In genomic region chr9:105522618-105523385, GRCh38 we compare ENCODE assay signal across 7 cellular contexts. TPM values are rescaled to one million over a fixed set of nuclear protein-coding genes. Genes with fewer than 3 reads are reported as not detected.
DNase-seq lines count a peak whose midpoint lies in the region; ATAC-seq, FAIRE-seq and TF ChIP-seq lines count a peak whose summit lies in the region.
"Not testable (repeated sequence)": the region's sequence is repeated elsewhere in the genome, so short reads cannot be mapped to it uniquely, and the experiment has no call there.

No MANE protein-coding gene starts in this region.

- H3K27me3 ChIP-seq in GM12878 (replicated peaks in 1 of 2; ENCODE audit: control insufficient read depth in 2 of 2, insufficient read depth in 2 of 2, low read length in 1 of 2), result not testable (repeated sequence)

- not testable (repeated sequence) for TF ChIP-seq POLR2A in GM12878 (IDR thresholded peaks at IDR 0.05; ENCODE audit: low read depth, low read length)

- in situ Hi-C loops in GM12878 (cut with MboI), result not testable (repeated sequence)

- not testable (repeated sequence) for H3K4me2 ChIP-seq in GM12878 (ENCODE audit: control insufficient read depth, insufficient read depth)

- not testable (repeated sequence) for TF ChIP-seq CTCF in GM12878 (IDR thresholded peaks at IDR 0.05 in 2 of 3, conservative IDR thresholded peaks at IDR 0.05 in 1 of 3; ENCODE audit: control insufficient read depth in 2 of 3, extremely low read depth in 1 of 3, insufficient read depth in 1 of 3, low read depth in 3 of 3, low read length in 3 of 3)

- not testable (repeated sequence) for H3K79me2 ChIP-seq in GM12878 (ENCODE audit: control insufficient read depth, insufficient read depth, low read length)

- not testable (repeated sequence) for H3K9ac ChIP-seq in GM12878 (ENCODE audit: control insufficient read depth, insufficient read depth, low read length)

- H3K4me3 ChIP-seq in GM12878, result not testable (repeated sequence)

- peak overlapping the region; percentile 1; the same call in 1 of the 2 replicates for H3K27ac ChIP-seq in GM12878 (ENCODE audit: control insufficient read depth, insufficient read depth)

- not testable (repeated sequence) for H2AFZ ChIP-seq in GM12878 (ENCODE audit: control insufficient read depth, low read depth, low read length)

- BruUV-seq in GM12878 (replicated peaks; lab: Mats Ljungman, UMichigan), result TSS peak; percentile 34

- H3K9me3 ChIP-seq in GM12878 (replicated peaks; ENCODE audit: control insufficient read depth, insufficient read depth, low read length), result not testable (repeated sequence)

- peak; percentile 73 for ATAC-seq in GM18520 (IDR thresholded peaks at IDR 0.05; ENCODE audit: unreplicated experiment)
- peak; percentile 88 for ATAC-seq in GM19395 (IDR thresholded peaks at IDR 0.05; ENCODE audit: unreplicated experiment)
- ATAC-seq in GM21619 (IDR thresholded peaks at IDR 0.05; ENCODE audit: unreplicated experiment), result peak; percentile 88
- ATAC-seq in HG02870 (IDR thresholded peaks at IDR 0.05; ENCODE audit: unreplicated experiment), result peak; percentile 98
- ATAC-seq in HG03108 (IDR thresholded peaks at IDR 0.05; ENCODE audit: unreplicated experiment), result peak; percentile 86
- ATAC-seq in HG03558 (IDR thresholded peaks at IDR 0.05; ENCODE audit: extremely low read depth, unreplicated experiment), result peak; percentile 78
- peak; percentile 82 for ATAC-seq in GM12878

- SMC1A ChIA-PET in GM12878 (lab: Charles Lee; ENCODE audit: uncharacterized antibody, unreplicated experiment), result interaction anchor here (0.6 to 2.6 kb wide), 4 partner anchors 12 to 55 kb away, joined by 3 to 5 read pairs (median 4); no protein-coding TSS in a partner anchor

- TF ChIP-seq EP300 in GM12878 (IDR thresholded peaks at IDR 0.05; ENCODE audit: borderline replicate concordance in 1 of 2, control insufficient read depth in 1 of 2, low read depth in 2 of 2, low read length in 2 of 2), result not testable (repeated sequence)

- 23% methylated on average over 10 of the region's 10 CpGs for WGBS in GM12878 (ENCODE audit: insufficient coverage, insufficient replicate concordance, low lambda C conversion rate, missing lambda C conversion rate)

- not testable (repeated sequence) for H3K36me3 ChIP-seq in GM12878 (ENCODE audit: control insufficient read depth in 2 of 2, insufficient read depth in 2 of 2, low read length in 1 of 2)

- not testable (repeated sequence) for DNase-seq in GM12878 (ENCODE audit: low read depth, low spot score)

- POLR2A ChIA-PET in GM12878 (lab: Charles Lee), result not testable (repeated sequence)

- intact Hi-C loops in GM12878 (cut with micrococcal nuclease; ENCODE audit: unreplicated experiment), result not testable (repeated sequence)

- H3K4me1 ChIP-seq in GM12878 (ENCODE audit: control insufficient read depth, insufficient read depth, low read length), result not testable (repeated sequence)

- TF ChIP-seq RAD21 in GM12878 (IDR thresholded peaks at IDR 0.05; ENCODE audit: insufficient read depth, low read depth, low read length), result not testable (repeated sequence)

- CTCF ChIA-PET in GM12878 (lab: Yijun Ruan, JAX), result not testable (repeated sequence)

- RAD21 ChIA-PET in GM12878 (lab: Charles Lee; ENCODE audit: unreplicated experiment), result not testable (repeated sequence)

- peak; percentile 57 for FAIRE-seq in GM12878 (lab: Jason Lieb, UNC)

- not testable (repeated sequence) for H4K20me1 ChIP-seq in GM12878 (ENCODE audit: control insufficient read depth, insufficient read depth)

RNA-seq across cellular contexts. Expression of gene FKTN, which starts 35.1 kb away (rescaled TPM):
- 108 and 128 TPM in 2 replicates for total RNA-seq in GM12878 (2013; cell fraction: nucleolus; rRNA removed)
- 9.0 and 9.3 TPM in 2 replicates for total RNA-seq in GM12878 (2014; rRNA removed)
- 15.6 and 18.8 TPM in 2 replicates for total RNA-seq in GM12878 (2014; rRNA removed; fragmentation: Illumina TruSeq; extraction: Trizol)
- 9.6 and 11.9 TPM in 2 replicates for total RNA-seq in GM12878 (2021)
- 2.9 TPM for polyA plus RNA-seq in GM12878 (2011; ENCODE audit: low read depth)
- 11.6 and 22.0 TPM in 2 replicates for polyA plus RNA-seq in GM12878 (2011; rRNA removed)
- polyA plus RNA-seq in GM12878 (2011; cell fraction: cytosol; rRNA removed), result 3.5 and 4.1 TPM in 2 replicates
- 12.5 and 16.1 TPM in 2 replicates for polyA plus RNA-seq in GM12878 (2011; cell fraction: nucleus; rRNA removed)
- polyA plus RNA-seq in GM12878 (2012), result 5.9 and 6.6 TPM in 2 replicates
- polyA plus RNA-seq in GM12878 (2014; fragmentation: Illumina TruSeq; extraction: Trizol), result 12.7 and 15.9 TPM in 2 replicates
- 1 to 10 TPM; 3.6 to 5.5 TPM for polyA plus RNA-seq in GM12878 (2014; fragmentation: Nextera tagmentation; extraction: Ambion mirVana)
- 5.7 and 6.7 TPM in 2 replicates for polyA plus RNA-seq in GM12878 (2014; rRNA removed)
- polyA plus RNA-seq in GM12878 (2016; fragmentation: Nextera tagmentation; extraction: Ambion mirVana), result 10 to 100 TPM in 1 of 2 experiments, 1 to 10 TPM in 1; 9.6 to 11.6 TPM
- polyA minus RNA-seq in GM12878 (2011; rRNA and poly(A)+ RNA removed), result 14.5 and 14.6 TPM in 2 replicates
- 3.2 and 5.7 TPM in 2 replicates for polyA minus RNA-seq in GM12878 (2011; cell fraction: cytosol; rRNA and poly(A)+ RNA removed)
- 18.6 and 19.5 TPM in 2 replicates for polyA minus RNA-seq in GM12878 (2011; cell fraction: nucleus; rRNA and poly(A)+ RNA removed)
